ENCODE assay signal across 13 cellular contexts in genomic region chr2:47073641-47074040, GRCh38.
DNase-seq lines count a peak whose midpoint lies in the region; ATAC-seq and TF ChIP-seq lines count a peak whose summit lies in the region.
"Had no signal": no experiment of that assay in that cellular context is flagged by ENCODE, and none has a peak within 500 bp of the region (broad histone marks: within the 10 kb centered on the region; RNA-seq: fewer than 3 reads in every experiment).

No MANE protein-coding gene starts in this region.

- H3K4me3 ChIP-seq in breast epithelium (no peak overlapping the region), esophagus squamous epithelium (no peak overlapping the region), trophoblast cell (ENCODE audit: low read depth, low read length) (no peak overlapping the region), upper lobe of right lung (no peak overlapping the region)
- H3K4me3 ChIP-seq: body of pancreas, testis had no signal

- H3K18ac ChIP-seq in trophoblast cell (ENCODE audit: low read length), result peak overlapping the region; percentile 4

- WGBS in esophagus squamous epithelium, 2 donors, result 23% methylated on average over 6 of the region's 16 CpGs; no CpG with 5 or more reads in 1 of the 2 donors
- no CpG with 5 or more reads among the region's 16 CpGs for WGBS in trophoblast cell (ENCODE audit: extremely low coverage, insufficient coverage, insufficient read length)

- H3K36me3 Mint-ChIP-seq in MCF 10A (ENCODE audit: insufficient read depth, unreplicated experiment), result peaks cover 26% of the 10 kb centered on the region
- peaks cover 16% of the 10 kb centered on the region for H3K36me3 Mint-ChIP-seq in activated CD8-positive, alpha-beta T cell treated with anti-CD3 and anti-CD28 coated beads for 36 hours (ENCODE audit: low read depth)

- H3K27ac Mint-ChIP-seq in MCF 10A (ENCODE audit: low read depth, unreplicated experiment), result no peak overlapping the region
- no peak overlapping the region for H3K27ac Mint-ChIP-seq in activated CD8-positive, alpha-beta T cell treated with anti-CD3 and anti-CD28 coated beads for 36 hours

- TF ChIP-seq POLR2A in breast epithelium (IDR thresholded peaks at IDR 0.05) (no peak), esophagus squamous epithelium (IDR thresholded peaks at IDR 0.05) (no peak), GM18505 (IDR thresholded peaks at IDR 0.05; ENCODE audit: borderline replicate concordance, extremely low read depth, insufficient read depth, insufficient read length) (no peak)

- peak overlapping the region; percentile 1 for H3K14ac ChIP-seq in trophoblast cell (ENCODE audit: low read length)

- peak overlapping the region; percentile 19 for H2AK5ac ChIP-seq in trophoblast cell (ENCODE audit: low read length)

- H3K9ac ChIP-seq in trophoblast cell (ENCODE audit: low read length), result no peak overlapping the region

- no peaks in the 10 kb centered on the region for H3K27me3 ChIP-seq in breast epithelium
- H3K27me3 ChIP-seq in esophagus squamous epithelium, result no peaks in the 10 kb centered on the region
- H3K27me3 ChIP-seq in trophoblast cell (ENCODE audit: insufficient read depth, low read length), result no peaks in the 10 kb centered on the region
- H3K27me3 ChIP-seq in upper lobe of right lung, result no peaks in the 10 kb centered on the region
- H3K27me3 ChIP-seq: body of pancreas, testis had no signal

- H3K4me1 ChIP-seq in breast epithelium (peaks cover 27 to 28% of the 10 kb centered on the region in 2 donors), esophagus squamous epithelium (peaks cover 49 to 79% (median 63%) of the 10 kb centered on the region in 3 donors), trophoblast cell (ENCODE audit: control insufficient read depth in 1 of 2, insufficient read depth in 2 of 2, low read length in 2 of 2) (peaks cover 65 to 68% of the 10 kb centered on the region in 2 experiments), upper lobe of right lung (peaks cover 88% of the 10 kb centered on the region)

- intact Hi-C loops in breast epithelium (cut with DNase I; ENCODE audit: low total_unique reads) (no loop called here), MCF 10A (cut with micrococcal nuclease) (no loop called here), esophagus squamous epithelium (cut with DNase I) (no loop called here), upper lobe of right lung (cut with DNase I) (no loop called here)
- intact Hi-C loops in activated CD8-positive, alpha-beta T cell treated with anti-CD3 and anti-CD28 coated beads for 36 hours (cut with micrococcal nuclease), result no loop called here

- H2AFZ ChIP-seq in trophoblast cell (ENCODE audit: insufficient read depth, low read length, poor library complexity), result no peak overlapping the region

- TF ChIP-seq CTCF in breast epithelium (IDR thresholded peaks at IDR 0.05) (no peak), MCF 10A (IDR thresholded peaks at IDR 0.05; ENCODE audit: unreplicated experiment) (no peak), esophagus squamous epithelium (IDR thresholded peaks at IDR 0.05) (no peak), upper lobe of right lung (IDR thresholded peaks at IDR 0.05) (no peak)
- TF ChIP-seq CTCF in activated CD8-positive, alpha-beta T cell treated with anti-CD3 and anti-CD28 coated beads for 36 hours (IDR thresholded peaks at IDR 0.05), result no peak

- H3K9me3 ChIP-seq in breast epithelium (no peaks in the 10 kb centered on the region), esophagus squamous epithelium (no peaks in the 10 kb centered on the region), trophoblast cell (ENCODE audit: insufficient read depth, low read depth, low read length) (no peaks in the 10 kb centered on the region), upper lobe of right lung (no peaks in the 10 kb centered on the region)
- H3K9me3 ChIP-seq: body of pancreas, testis had no signal

- CTCF ChIA-PET in MCF 10A (lab: Yijun Ruan, JAX), result interaction anchor here (0.6 to 1.4 kb wide), 2 partner anchors 200 to 244 kb away, joined by 3 read pairs; no protein-coding TSS in a partner anchor
- CTCF ChIA-PET in activated CD8-positive, alpha-beta T cell treated with anti-CD3 and anti-CD28 coated beads for 36 hours (lab: Charles Lee), result interaction anchor here (1.3 kb wide), 1 partner anchor 250 kb away, joined by 4 read pairs; no protein-coding TSS in a partner anchor

- H4K12ac ChIP-seq in trophoblast cell (ENCODE audit: low read depth, low read length), result no peak overlapping the region

- no peak overlapping the region for H3K4ac ChIP-seq in trophoblast cell (ENCODE audit: low read depth, low read length)

- peak overlapping the region; percentile 34 for H2BK12ac ChIP-seq in trophoblast cell (ENCODE audit: low read length)

- H3K23ac ChIP-seq in trophoblast cell (ENCODE audit: low read length), result no peak overlapping the region

- no peak overlapping the region for H4K8ac ChIP-seq in trophoblast cell (ENCODE audit: low read depth, low read length)

- POLR2A ChIA-PET in MCF 10A (lab: Yijun Ruan, JAX), result interaction anchor here (0.8 kb wide), 1 partner anchor 97 kb away, joined by 5 read pairs; no protein-coding TSS in a partner anchor
- POLR2A ChIA-PET in activated CD8-positive, alpha-beta T cell treated with anti-CD3 and anti-CD28 coated beads for 36 hours (lab: Charles Lee), result no interaction called here

- DNase-seq in breast epithelium (ENCODE audit: low spot score in 2 of 2) (no peak), MCF 10A (ENCODE audit: unreplicated experiment) (no peak), esophagus squamous epithelium (lab: John Stamatoyannopoulos, UW) (no peak), trophoblast cell (peak; percentile 48 to 62), upper lobe of right lung (no peak)
- no peak for DNase-seq in activated CD8-positive, alpha-beta T cell treated with anti-CD3 and anti-CD28 coated beads for 36 hours
- DNase-seq: body of pancreas, NCI-H1092, testis had no signal

- no peak overlapping the region for H3K4me3 Mint-ChIP-seq in MCF 10A (ENCODE audit: unreplicated experiment)
- H3K4me3 Mint-ChIP-seq in activated CD8-positive, alpha-beta T cell treated with anti-CD3 and anti-CD28 coated beads for 36 hours, result no peak overlapping the region
- H3K4me3 Mint-ChIP-seq: mesothelial cell of epicardium had no signal

- H3K36me3 ChIP-seq in breast epithelium, result no peaks in the 10 kb centered on the region
- peaks cover 0 to 53% (median 0%) of the 10 kb centered on the region in 3 donors for H3K36me3 ChIP-seq in esophagus squamous epithelium
- H3K36me3 ChIP-seq in trophoblast cell (ENCODE audit: control insufficient read depth in 1 of 2, insufficient read depth in 2 of 2, low read length in 2 of 2), result peaks cover 17 to 33% of the 10 kb centered on the region in 2 experiments
- no peaks in the 10 kb centered on the region for H3K36me3 ChIP-seq in upper lobe of right lung

- peaks cover 72% of the 10 kb centered on the region for H3K79me1 ChIP-seq in trophoblast cell (ENCODE audit: low read length)

- no TSS peak for BruUV-seq in MCF 10A (replicated peaks; lab: Mats Ljungman, UMichigan)

- H3K27me3 Mint-ChIP-seq in MCF 10A (ENCODE audit: insufficient read depth, unreplicated experiment), result no peaks in the 10 kb centered on the region
- no peaks in the 10 kb centered on the region for H3K27me3 Mint-ChIP-seq in activated CD8-positive, alpha-beta T cell treated with anti-CD3 and anti-CD28 coated beads for 36 hours

- H3K27ac ChIP-seq in breast epithelium (peak overlapping the region; percentile 94 to 97), esophagus squamous epithelium (peak overlapping the region; percentile 76 to 94 (median 90)), trophoblast cell (ENCODE audit: low read depth, low read length) (no peak overlapping the region), upper lobe of right lung (peak overlapping the region; percentile 85)

- H2BK120ac ChIP-seq in trophoblast cell (ENCODE audit: insufficient read depth, low read length, poor library complexity), result no peak overlapping the region

- peaks cover 32% of the 10 kb centered on the region for H3K4me1 Mint-ChIP-seq in MCF 10A (ENCODE audit: insufficient read depth, unreplicated experiment)
- H3K4me1 Mint-ChIP-seq in activated CD8-positive, alpha-beta T cell treated with anti-CD3 and anti-CD28 coated beads for 36 hours (ENCODE audit: low read depth), result peaks cover 38% of the 10 kb centered on the region

- no peaks in the 10 kb centered on the region for H3K9me3 Mint-ChIP-seq in MCF 10A (ENCODE audit: unreplicated experiment)
- H3K9me3 Mint-ChIP-seq in activated CD8-positive, alpha-beta T cell treated with anti-CD3 and anti-CD28 coated beads for 36 hours, result no peaks in the 10 kb centered on the region
- H3K9me3 Mint-ChIP-seq: activated T-helper 2 cell treated with anti-CD3 and anti-CD28 coated beads, Interferon-gamma antibody, Interleukin-2, Interleukin-4, amounts not matched to agents 10 μg/mL and 5 μg/mL and 100 μg/mL, durations not matched to agents 14 hours and 24 hours and 36 hours; mesothelial cell of epicardium had no signal

- ATAC-seq in upper lobe of right lung (no peak), HG03025 (IDR thresholded peaks at IDR 0.05; ENCODE audit: low FRiP score, unreplicated experiment) (no peak), GM18505 (IDR thresholded peaks at IDR 0.05; ENCODE audit: unreplicated experiment) (no peak)
- no peak for ATAC-seq in activated CD8-positive, alpha-beta T cell treated with anti-CD3 and anti-CD28 coated beads for 36 hours
- ATAC-seq: body of pancreas had no signal

- no peak overlapping the region for H2BK5ac ChIP-seq in trophoblast cell (ENCODE audit: low read depth, low read length, poor library complexity)

- H4K91ac ChIP-seq in trophoblast cell (ENCODE audit: low read depth, low read length), result peak overlapping the region; percentile 60

- peaks cover 22% of the 10 kb centered on the region for H3K79me2 ChIP-seq in trophoblast cell (ENCODE audit: control insufficient read depth, insufficient read depth, low read length, poor library complexity)

- no peak overlapping the region for H3K4me2 ChIP-seq in trophoblast cell (ENCODE audit: low read length)

Comparison
In these comparisons a context has a peak if more than half of its experiments do, and no peak if none do; other contexts are left out.
1. DNase-seq: peak in trophoblast cell (2 of 2); none in breast epithelium (0 of 2), MCF 10A (single experiment), esophagus squamous epithelium (single experiment), upper lobe of right lung (single experiment) and activated CD8-positive, alpha-beta T cell treated with anti-CD3 and anti-CD28 coated beads for 36 hours (single experiment).